ENCODE assay signal across 1 cellular context in genomic region chr15:89641053-89641452, GRCh38.
TF ChIP-seq lines count a peak whose summit lies in the region.

No MANE protein-coding gene starts in this region.

TF ChIP-seq in GM12878, 131 proteins besides CTCF, POLR2A, EP300 and RAD21:
- TF ChIP-seq SMAD1 (IDR thresholded peaks at IDR 0.05; ENCODE audit: low read depth, partially characterized antibody) (no peak), NRF1 (conservative IDR thresholded peaks at IDR 0.05; ENCODE audit: low read depth, low read length) (no peak), SREBF1 (IDR thresholded peaks at IDR 0.05; ENCODE audit: low read length) (no peak), EED (IDR thresholded peaks at IDR 0.05; ENCODE audit: low read depth) (no peak), ZBTB11 (CRISPR knock-in tag; IDR thresholded peaks at IDR 0.05) (no peak), POLR2AphosphoS5 (IDR thresholded peaks at IDR 0.05; ENCODE audit: low read length) (no peak), POU2F2 (IDR thresholded peaks at IDR 0.05; ENCODE audit: borderline replicate concordance, low read depth, low read length) (no peak), CHD4 (IDR thresholded peaks at IDR 0.05) (no peak), CBFB (IDR thresholded peaks at IDR 0.05; ENCODE audit: low read depth) (no peak), SIX5 (IDR thresholded peaks at IDR 0.05; ENCODE audit: low read depth, low read length, severe bottlenecking) (no peak), RFX5 (IDR thresholded peaks at IDR 0.05; ENCODE audit: low read depth, low read length) (no peak)
TF ChIP-seq in GM12878: peak in this region for 0.
